In the genomic region with DNA sequence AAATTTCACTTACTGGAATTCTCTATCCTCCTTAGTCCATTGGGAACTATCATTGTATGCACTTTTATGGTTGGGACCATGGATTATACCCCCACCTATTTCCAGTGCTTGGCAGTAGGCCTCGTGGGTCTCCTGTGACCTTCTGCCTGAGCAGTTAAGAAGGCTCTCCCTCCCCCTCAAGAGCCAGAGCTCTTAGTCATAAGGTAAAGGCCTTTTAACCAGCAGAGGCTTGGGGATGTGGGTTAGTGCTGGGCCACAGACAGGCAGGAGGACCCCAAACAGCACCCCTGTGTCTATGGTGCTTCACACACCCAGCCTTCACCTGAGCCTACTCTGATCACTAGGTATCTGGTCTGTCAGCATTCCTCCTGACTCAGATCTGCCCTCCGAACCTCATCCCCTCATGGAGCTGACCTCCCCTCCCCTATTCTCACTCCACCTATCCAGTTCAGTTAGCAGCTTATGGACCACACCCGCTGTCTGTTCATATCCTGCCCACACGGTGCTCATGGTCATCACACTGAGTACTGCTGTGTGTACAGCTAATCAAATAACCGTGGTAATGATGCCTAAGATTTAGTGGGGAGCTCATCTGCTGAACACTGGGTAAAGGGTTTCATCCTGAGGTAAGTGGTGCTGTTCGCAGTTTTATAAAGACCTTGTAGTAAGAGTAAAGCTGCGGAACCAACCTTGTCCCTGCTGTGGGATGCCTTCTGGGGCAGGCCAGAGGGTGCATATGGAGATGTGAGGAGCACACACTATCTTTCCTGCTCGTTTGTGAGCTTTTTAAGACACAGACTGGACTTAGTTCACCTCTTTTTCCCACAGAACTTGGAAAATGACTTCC, we compare ENCODE assay signal across 1 cellular context.
TF ChIP-seq lines count a peak whose summit lies in the region.

No MANE protein-coding gene starts in this region.

TF ChIP-seq in WTC11, 78 proteins besides CTCF, POLR2A, EP300 and RAD21 (continued from another document):
- TF ChIP-seq, protein P1, sequence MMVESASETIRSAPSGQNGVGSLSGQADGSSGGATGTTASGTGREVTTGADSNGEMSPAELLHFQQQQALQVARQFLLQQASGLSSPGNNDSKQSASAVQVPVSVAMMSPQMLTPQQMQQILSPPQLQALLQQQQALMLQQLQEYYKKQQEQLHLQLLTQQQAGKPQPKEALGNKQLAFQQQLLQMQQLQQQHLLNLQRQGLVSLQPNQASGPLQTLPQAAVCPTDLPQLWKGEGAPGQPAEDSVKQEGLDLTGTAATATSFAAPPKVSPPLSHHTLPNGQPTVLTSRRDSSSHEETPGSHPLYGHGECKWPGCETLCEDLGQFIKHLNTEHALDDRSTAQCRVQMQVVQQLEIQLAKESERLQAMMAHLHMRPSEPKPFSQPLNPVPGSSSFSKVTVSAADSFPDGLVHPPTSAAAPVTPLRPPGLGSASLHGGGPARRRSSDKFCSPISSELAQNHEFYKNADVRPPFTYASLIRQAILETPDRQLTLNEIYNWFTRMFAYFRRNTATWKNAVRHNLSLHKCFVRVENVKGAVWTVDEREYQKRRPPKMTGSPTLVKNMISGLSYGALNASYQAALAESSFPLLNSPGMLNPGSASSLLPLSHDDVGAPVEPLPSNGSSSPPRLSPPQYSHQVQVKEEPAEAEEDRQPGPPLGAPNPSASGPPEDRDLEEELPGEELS (CRISPR knock-in tag; IDR thresholded peaks at IDR 0.05), result no peak
- TF ChIP-seq FOXK1 (CRISPR knock-in tag; IDR thresholded peaks at IDR 0.05), result no peak
- no peak for TF ChIP-seq NR3C1 (CRISPR knock-in tag; conservative IDR thresholded peaks at IDR 0.05; ENCODE audit: low read depth)
- TF ChIP-seq, protein P2, sequence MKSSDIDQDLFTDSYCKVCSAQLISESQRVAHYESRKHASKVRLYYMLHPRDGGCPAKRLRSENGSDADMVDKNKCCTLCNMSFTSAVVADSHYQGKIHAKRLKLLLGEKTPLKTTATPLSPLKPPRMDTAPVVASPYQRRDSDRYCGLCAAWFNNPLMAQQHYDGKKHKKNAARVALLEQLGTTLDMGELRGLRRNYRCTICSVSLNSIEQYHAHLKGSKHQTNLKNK (CRISPR knock-in tag; IDR thresholded peaks at IDR 0.05), result no peak
- no peak for TF ChIP-seq ZNF317 (CRISPR knock-in tag; IDR thresholded peaks at IDR 0.05; ENCODE audit: borderline replicate concordance, low read depth)
- TF ChIP-seq JAZF1 (CRISPR knock-in tag; IDR thresholded peaks at IDR 0.05), result no peak
- TF ChIP-seq NFYB (CRISPR knock-in tag; conservative IDR thresholded peaks at IDR 0.05; ENCODE audit: low read depth), result no peak
- TF ChIP-seq, protein P3, sequence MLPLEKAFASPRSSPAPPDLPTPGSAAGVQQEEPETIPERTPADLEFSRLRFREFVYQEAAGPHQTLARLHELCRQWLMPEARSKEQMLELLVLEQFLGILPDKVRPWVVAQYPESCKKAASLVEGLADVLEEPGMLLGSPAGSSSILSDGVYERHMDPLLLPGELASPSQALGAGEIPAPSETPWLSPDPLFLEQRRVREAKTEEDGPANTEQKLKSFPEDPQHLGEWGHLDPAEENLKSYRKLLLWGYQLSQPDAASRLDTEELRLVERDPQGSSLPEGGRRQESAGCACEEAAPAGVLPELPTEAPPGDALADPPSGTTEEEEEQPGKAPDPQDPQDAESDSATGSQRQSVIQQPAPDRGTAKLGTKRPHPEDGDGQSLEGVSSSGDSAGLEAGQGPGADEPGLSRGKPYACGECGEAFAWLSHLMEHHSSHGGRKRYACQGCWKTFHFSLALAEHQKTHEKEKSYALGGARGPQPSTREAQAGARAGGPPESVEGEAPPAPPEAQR (CRISPR knock-in tag; IDR thresholded peaks at IDR 0.05), result no peak
- TF ChIP-seq, protein P4, sequence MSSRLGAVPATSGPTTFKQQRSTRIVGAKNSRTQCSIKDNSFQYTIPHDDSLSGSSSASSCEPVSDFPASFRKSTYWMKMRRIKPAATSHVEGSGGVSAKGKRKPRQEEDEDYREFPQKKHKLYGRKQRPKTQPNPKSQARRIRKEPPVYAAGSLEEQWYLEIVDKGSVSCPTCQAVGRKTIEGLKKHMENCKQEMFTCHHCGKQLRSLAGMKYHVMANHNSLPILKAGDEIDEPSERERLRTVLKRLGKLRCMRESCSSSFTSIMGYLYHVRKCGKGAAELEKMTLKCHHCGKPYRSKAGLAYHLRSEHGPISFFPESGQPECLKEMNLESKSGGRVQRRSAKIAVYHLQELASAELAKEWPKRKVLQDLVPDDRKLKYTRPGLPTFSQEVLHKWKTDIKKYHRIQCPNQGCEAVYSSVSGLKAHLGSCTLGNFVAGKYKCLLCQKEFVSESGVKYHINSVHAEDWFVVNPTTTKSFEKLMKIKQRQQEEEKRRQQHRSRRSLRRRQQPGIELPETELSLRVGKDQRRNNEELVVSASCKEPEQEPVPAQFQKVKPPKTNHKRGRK (CRISPR knock-in tag; IDR thresholded peaks at IDR 0.05; ENCODE audit: borderline replicate concordance), result no peak
TF ChIP-seq in WTC11: peak in this region for 0.
